Comparison of ENCODE assay signal across 24 cellular contexts in the genomic region with DNA sequence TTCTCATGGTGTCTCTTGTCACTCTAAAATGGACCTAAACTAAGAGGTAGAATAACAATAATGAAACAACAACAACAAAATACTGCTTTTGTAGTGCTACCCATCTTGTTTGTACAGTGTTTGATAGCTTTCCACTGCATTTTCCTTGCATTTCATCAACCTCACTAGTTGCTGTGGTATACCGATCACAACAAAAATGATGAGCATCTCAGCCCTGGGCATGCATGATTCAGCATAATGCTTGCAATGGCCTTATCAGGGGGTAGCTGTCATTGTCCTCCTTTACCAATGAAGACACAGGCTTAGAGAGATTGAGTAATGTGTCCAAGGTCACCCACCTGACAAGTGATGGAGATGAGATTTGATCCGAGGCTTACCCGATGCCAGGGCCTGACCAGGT.
"Had no signal": no experiment of that assay in that cellular context is flagged by ENCODE, and none has a peak within 500 bp of the region (broad histone marks: within the 10 kb centered on the region; RNA-seq: fewer than 3 reads in every experiment).

No MANE protein-coding gene starts in this region.

- H3K27me3 Mint-ChIP-seq: activated CD4-positive, alpha-beta memory T cell treated with anti-CD3 and anti-CD28 coated beads for 36 hours; activated CD4-positive, alpha-beta T cell treated with anti-CD3 and anti-CD28 coated beads for 36 hours; activated naive CD8-positive, alpha-beta T cell treated with anti-CD3 and anti-CD28 coated beads for 36 hours; central memory CD8-positive, alpha-beta T cell; dendritic cell treated with granulocyte-macrophage colony-stimulating factor and Interleukin-4, amounts not matched to agents 40 ng/mL and 50 ng/mL, for 4 days; stimulated activated naive CD8-positive, alpha-beta T cell treated with anti-CD3 and anti-CD28 coated beads, Interleukin-15, amount 100 ng/mL, for 72 hours had no signal

- H3K9me3 Mint-ChIP-seq: activated CD4-positive, alpha-beta memory T cell treated with anti-CD3 and anti-CD28 coated beads for 36 hours; activated naive CD8-positive, alpha-beta T cell treated with anti-CD3 and anti-CD28 coated beads for 36 hours; activated T-helper 1 cell treated with anti-CD3 and anti-CD28 coated beads, Interleukin-12 subunit alpha, Interleukin-12 subunit beta, Interleukin-2, Interleukin-4 antibody, amounts not matched to agents 30 ng/mL and 10 ng/mL and 1 ng/mL, durations not matched to agents 14 hours and 24 hours and 36 hours; brain; dendritic cell treated with granulocyte-macrophage colony-stimulating factor and Interleukin-4, amounts not matched to agents 40 ng/mL and 50 ng/mL, for 4 days; stimulated activated naive CD8-positive, alpha-beta T cell treated with anti-CD3 and anti-CD28 coated beads, Interleukin-15, amount 100 ng/mL, for 72 hours; WTC11 had no signal

- H3K36me3 ChIP-seq: left lung, prostate gland, right atrium auricular region, vagina had no signal

- H3K27ac ChIP-seq: foreskin keratinocyte, left lung, prostate gland, right atrium auricular region, skin epidermis, vagina had no signal

- H3K4me1 Mint-ChIP-seq: activated CD4-positive, alpha-beta T cell treated with anti-CD3 and anti-CD28 coated beads for 36 hours; activated naive CD8-positive, alpha-beta T cell treated with anti-CD3 and anti-CD28 coated beads for 36 hours; central memory CD8-positive, alpha-beta T cell; stimulated activated naive CD8-positive, alpha-beta T cell treated with anti-CD3 and anti-CD28 coated beads, Interleukin-15, amount 100 ng/mL, for 72 hours had no signal

- H3K4me1 ChIP-seq: prostate gland, vagina had no signal

- H3K9me3 ChIP-seq: left lung, prostate gland, right atrium auricular region, vagina had no signal

- H3K4me3 ChIP-seq: left lung, prostate gland, right atrium auricular region, skin epidermis, vagina had no signal

- H3K27ac Mint-ChIP-seq: activated CD4-positive, alpha-beta memory T cell treated with anti-CD3 and anti-CD28 coated beads for 36 hours; activated CD4-positive, alpha-beta T cell treated with anti-CD3 and anti-CD28 coated beads for 36 hours; activated naive CD8-positive, alpha-beta T cell treated with anti-CD3 and anti-CD28 coated beads for 36 hours; activated T-helper 1 cell treated with anti-CD3 and anti-CD28 coated beads, Interleukin-12 subunit alpha, Interleukin-12 subunit beta, Interleukin-2, Interleukin-4 antibody, amounts not matched to agents 30 ng/mL and 10 ng/mL and 1 ng/mL, durations not matched to agents 14 hours and 24 hours and 36 hours; dendritic cell treated with granulocyte-macrophage colony-stimulating factor and Interleukin-4, amounts not matched to agents 40 ng/mL and 50 ng/mL, for 4 days; stimulated activated naive CD8-positive, alpha-beta T cell treated with anti-CD3 and anti-CD28 coated beads, Interleukin-15, amount 100 ng/mL, for 72 hours; WTC11 had no signal

- H3K4me3 Mint-ChIP-seq: activated CD4-positive, alpha-beta memory T cell treated with anti-CD3 and anti-CD28 coated beads for 36 hours; activated CD4-positive, alpha-beta T cell treated with anti-CD3 and anti-CD28 coated beads for 36 hours; activated naive CD8-positive, alpha-beta T cell treated with anti-CD3 and anti-CD28 coated beads for 36 hours; activated T-helper 1 cell treated with anti-CD3 and anti-CD28 coated beads, Interleukin-12 subunit alpha, Interleukin-12 subunit beta, Interleukin-2, Interleukin-4 antibody, amounts not matched to agents 30 ng/mL and 10 ng/mL and 1 ng/mL, durations not matched to agents 14 hours and 24 hours and 36 hours; brain; central memory CD8-positive, alpha-beta T cell; dendritic cell treated with granulocyte-macrophage colony-stimulating factor and Interleukin-4, amounts not matched to agents 40 ng/mL and 50 ng/mL, for 4 days; stimulated activated naive CD8-positive, alpha-beta T cell treated with anti-CD3 and anti-CD28 coated beads, Interleukin-15, amount 100 ng/mL, for 72 hours; WTC11 had no signal

- H3K36me3 Mint-ChIP-seq: activated CD4-positive, alpha-beta memory T cell treated with anti-CD3 and anti-CD28 coated beads for 36 hours; activated naive CD8-positive, alpha-beta T cell treated with anti-CD3 and anti-CD28 coated beads for 36 hours; brain; WTC11 had no signal

- DNase-seq: activated CD4-positive, alpha-beta memory T cell treated with anti-CD3 and anti-CD28 coated beads for 36 hours; activated CD4-positive, alpha-beta T cell treated with anti-CD3 and anti-CD28 coated beads for 36 hours; activated naive CD4-positive, alpha-beta T cell; activated naive CD8-positive, alpha-beta T cell treated with anti-CD3 and anti-CD28 coated beads for 36 hours; activated T-cell treated with anti-CD3 and anti-CD28 coated beads for 4 hours; effector CD8-positive, alpha-beta T cell; foreskin keratinocyte; hypothalamus; kidney; left lung; stimulated activated CD4-positive, alpha-beta T cell treated with anti-CD3 and anti-CD28 coated beads, Interleukin-15, amount 100 ng/mL, for 24 hours; stimulated activated CD4-positive, alpha-beta T cell treated with anti-CD3 and anti-CD28 coated beads, Interleukin-4, amount 100 ng/mL, for 1 hour; stimulated activated naive CD8-positive, alpha-beta T cell treated with anti-CD3 and anti-CD28 coated beads, Interleukin-15, amount 100 ng/mL, for 72 hours; SW 1271; trophoblast cell had no signal

- H3K27me3 ChIP-seq: foreskin keratinocyte, left lung, right atrium auricular region, vagina had no signal

- FAIRE-seq: kidney had no signal
